16 cellular contexts compared by ENCODE assay signal in the genomic region with DNA sequence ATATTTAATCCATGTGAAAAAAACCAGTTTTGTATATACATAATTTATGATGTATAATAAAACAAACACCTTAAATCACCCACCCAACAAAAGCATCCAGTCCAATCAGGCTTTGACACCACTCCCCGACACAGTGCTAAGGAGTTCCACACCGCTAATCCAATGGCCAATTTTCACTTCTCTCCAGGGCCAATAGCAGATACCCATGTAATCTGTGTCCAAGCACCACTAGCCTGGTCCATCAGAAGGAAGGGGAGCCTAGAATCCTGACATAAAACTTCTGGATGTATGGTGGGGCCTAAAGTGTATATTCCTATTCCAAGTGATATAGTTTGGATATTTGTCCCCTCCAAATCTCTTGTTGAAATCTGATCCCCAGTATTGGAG. TPM values are rescaled to one million over a fixed set of nuclear protein-coding genes. Genes with fewer than 3 reads are reported as not detected.
DNase-seq lines count a peak whose midpoint lies in the region; ATAC-seq and TF ChIP-seq lines count a peak whose summit lies in the region.
"Had no signal": no experiment of that assay in that cellular context is flagged by ENCODE, and none has a peak within 500 bp of the region (broad histone marks: within the 10 kb centered on the region; RNA-seq: fewer than 3 reads in every experiment).

No MANE protein-coding gene starts in this region.

- H3K4me1 Mint-ChIP-seq in type B pancreatic cell (ENCODE audit: unreplicated experiment) (peaks cover 6% of the 10 kb centered on the region), Calu3 (ENCODE audit: low read depth, unreplicated experiment) (peaks cover 7% of the 10 kb centered on the region)

- no peaks in the 10 kb centered on the region for H3K27me3 ChIP-seq in testis

- H3K4me3 Mint-ChIP-seq in type B pancreatic cell (no peak overlapping the region), Calu3 (ENCODE audit: low read depth, unreplicated experiment) (no peak overlapping the region)
- H3K4me3 Mint-ChIP-seq: activated CD8-positive, alpha-beta T cell treated with anti-CD3 and anti-CD28 coated beads for 36 hours; activated naive CD4-positive, alpha-beta T cell treated with anti-CD3 and anti-CD28 coated beads, Interleukin-2, amount 10 ng/mL, durations not matched to agents 7 days and 5 days; HFFc6; T-helper 1 cell treated with Interleukin-12 subunit alpha and Interleukin-12 subunit beta and Interleukin-4 antibody, amounts not matched to agents 30 μg/mL and 1 μg/mL, for 36 hours had no signal

- H3K36me3 ChIP-seq in testis (ENCODE audit: low read depth, missing control alignments): no peaks in the 10 kb centered on the region

- no peak for TF ChIP-seq POLR2A in testis (IDR thresholded peaks at IDR 0.05)

- CTCF ChIA-PET in Calu3 (lab: Charles Lee): no interaction called here

- TF ChIP-seq CTCF in GM13977 (IDR thresholded peaks at IDR 0.05; ENCODE audit: extremely low read depth, insufficient read depth, missing control alignments) (no peak), type B pancreatic cell (conservative IDR thresholded peaks at IDR 0.05) (no peak), testis (IDR thresholded peaks at IDR 0.05) (no peak), Calu3 (IDR thresholded peaks at IDR 0.05; ENCODE audit: unreplicated experiment) (no peak)

- in situ Hi-C loops in GM13977 (cut with MboI; ENCODE audit: low pct_unique_long_range_greater_than_20kb, low sequenced_read_pairs, unreplicated experiment): no loop called here

- H3K27ac ChIP-seq in testis: no peak overlapping the region

- H3K36me3 Mint-ChIP-seq in type B pancreatic cell: no peaks in the 10 kb centered on the region
- no peaks in the 10 kb centered on the region for H3K36me3 Mint-ChIP-seq in Calu3 (ENCODE audit: insufficient read depth, unreplicated experiment)
- H3K36me3 Mint-ChIP-seq: activated naive CD4-positive, alpha-beta T cell treated with anti-CD3 and anti-CD28 coated beads, Interleukin-2, amount 10 ng/mL, durations not matched to agents 7 days and 5 days had no signal

- WGBS in testis, 2 donors: 85 to 98% methylated on average over 2 of the region's 2 CpGs

- BruUV-seq in Calu3 (replicated peaks; lab: Mats Ljungman, UMichigan): no TSS peak

- H3K27me3 Mint-ChIP-seq in type B pancreatic cell (no peaks in the 10 kb centered on the region), Calu3 (ENCODE audit: unreplicated experiment) (no peaks in the 10 kb centered on the region)
- H3K27me3 Mint-ChIP-seq: activated CD8-positive, alpha-beta T cell treated with anti-CD3 and anti-CD28 coated beads for 36 hours; activated naive CD4-positive, alpha-beta T cell treated with anti-CD3 and anti-CD28 coated beads, Interleukin-2, amount 10 ng/mL, durations not matched to agents 7 days and 5 days had no signal

- DNase-seq in GM13977 (ENCODE audit: low spot score) (peak; percentile 24), type B pancreatic cell (ENCODE audit: extremely low spot score, unreplicated experiment) (no peak), testis (no peak), Calu3 (no peak), A172 (ENCODE audit: low spot score) (no peak)
- DNase-seq: activated CD8-positive, alpha-beta T cell treated with anti-CD3 and anti-CD28 coated beads for 36 hours; activated naive CD4-positive, alpha-beta T cell treated with anti-CD3 and anti-CD28 coated beads, Interleukin-2, amount 10 ng/mL, durations not matched to agents 7 days and 5 days; HFFc6; hippocampal formation; Karpas-422; mammary epithelial cell; NCI-H2171 had no signal

- H3K9me3 Mint-ChIP-seq in type B pancreatic cell (no peaks in the 10 kb centered on the region), Calu3 (ENCODE audit: low read depth, unreplicated experiment) (no peaks in the 10 kb centered on the region)
- H3K9me3 Mint-ChIP-seq: activated CD8-positive, alpha-beta T cell treated with anti-CD3 and anti-CD28 coated beads for 36 hours; activated naive CD4-positive, alpha-beta T cell treated with anti-CD3 and anti-CD28 coated beads, Interleukin-2, amount 10 ng/mL, durations not matched to agents 7 days and 5 days; HFFc6; T-helper 1 cell treated with Interleukin-12 subunit alpha and Interleukin-12 subunit beta and Interleukin-4 antibody, amounts not matched to agents 30 μg/mL and 1 μg/mL, for 36 hours had no signal

- H3K4me3 ChIP-seq in testis: no peak overlapping the region

- H3K27ac Mint-ChIP-seq in type B pancreatic cell (no peak overlapping the region), Calu3 (ENCODE audit: unreplicated experiment) (no peak overlapping the region)
- H3K27ac Mint-ChIP-seq: activated CD8-positive, alpha-beta T cell treated with anti-CD3 and anti-CD28 coated beads for 36 hours; activated naive CD4-positive, alpha-beta T cell treated with anti-CD3 and anti-CD28 coated beads, Interleukin-2, amount 10 ng/mL, durations not matched to agents 7 days and 5 days; HFFc6; T-helper 1 cell treated with Interleukin-12 subunit alpha and Interleukin-12 subunit beta and Interleukin-4 antibody, amounts not matched to agents 30 μg/mL and 1 μg/mL, for 36 hours had no signal

- no peaks in the 10 kb centered on the region for H3K9me3 ChIP-seq in testis

- peaks cover 5% of the 10 kb centered on the region for H3K4me1 ChIP-seq in testis

- ATAC-seq in GM21360 (IDR thresholded peaks at IDR 0.05; ENCODE audit: unreplicated experiment) (peak; percentile 41), HG02884 (IDR thresholded peaks at IDR 0.05; ENCODE audit: unreplicated experiment) (peak; percentile 46), HG03558 (IDR thresholded peaks at IDR 0.05; ENCODE audit: extremely low read depth, unreplicated experiment) (peak; percentile 21)
- ATAC-seq: activated CD8-positive, alpha-beta T cell treated with anti-CD3 and anti-CD28 coated beads for 36 hours had no signal

- intact Hi-C loops in testis (cut with DNase I; ENCODE audit: low total_unique reads) (no loop called here), Calu3 (cut with micrococcal nuclease; ENCODE audit: unreplicated experiment) (no loop called here)

RNA-seq across cellular contexts. Expression of gene RALGAPA2, which starts 21.0 kb away (rescaled TPM):
- total RNA-seq in type B pancreatic cell (ENCODE audit: low replicate concordance) (25.1 and 28.1 TPM in 2 replicates), testis (10 to 100 TPM; 59.2 to 61.5 TPM), Calu3 (2022) (26.3 and 28.5 TPM in 2 replicates)
- polyA plus RNA-seq in testis (ENCODE audit: insufficient read depth, low read depth, low replicate concordance): 26.9 TPM
- 7.4 and 11.8 TPM in 2 replicates for total RNA-seq in A172 (2014; rRNA removed; shearing (Covaris generic))
